Comparison of ENCODE assay signal across 1 cellular context in genomic region chr22:40346178-40347064, GRCh38.
A peak's percentile ranks its signal among the peaks of the same experiment; 100 is the strongest.
TF ChIP-seq lines count a peak whose summit lies in the region.

ADSL (plus strand) TSS chr22:40346500; CDS start chr22:40346559, 59 bp downstream.

TF ChIP-seq in HepG2, 621 proteins besides CTCF, POLR2A, EP300 and RAD21 (continued from another document and continues in another):
- no peak for TF ChIP-seq ZNF629 (CRISPR knock-in tag; conservative IDR thresholded peaks at IDR 0.05)
- 0 out of 2 replicates have a peak, but pooled peaks have one; percentile 70 for TF ChIP-seq HINFP (CRISPR knock-in tag; IDR thresholded peaks at IDR 0.05; ENCODE audit: low read depth)
- peak; percentile 89 for TF ChIP-seq ZFP36L1 (CRISPR knock-in tag; IDR thresholded peaks at IDR 0.05)
- TF ChIP-seq REXO4 (CRISPR knock-in tag; IDR thresholded peaks at IDR 0.05; ENCODE audit: borderline replicate concordance) = no peak
- TF ChIP-seq ZNF484 (CRISPR knock-in tag; IDR thresholded peaks at IDR 0.05; ENCODE audit: borderline replicate concordance, low read depth) = no peak
- TF ChIP-seq ZNF33B (CRISPR knock-in tag; IDR thresholded peaks at IDR 0.05) = peak; percentile 94
- TF ChIP-seq, protein P1, sequence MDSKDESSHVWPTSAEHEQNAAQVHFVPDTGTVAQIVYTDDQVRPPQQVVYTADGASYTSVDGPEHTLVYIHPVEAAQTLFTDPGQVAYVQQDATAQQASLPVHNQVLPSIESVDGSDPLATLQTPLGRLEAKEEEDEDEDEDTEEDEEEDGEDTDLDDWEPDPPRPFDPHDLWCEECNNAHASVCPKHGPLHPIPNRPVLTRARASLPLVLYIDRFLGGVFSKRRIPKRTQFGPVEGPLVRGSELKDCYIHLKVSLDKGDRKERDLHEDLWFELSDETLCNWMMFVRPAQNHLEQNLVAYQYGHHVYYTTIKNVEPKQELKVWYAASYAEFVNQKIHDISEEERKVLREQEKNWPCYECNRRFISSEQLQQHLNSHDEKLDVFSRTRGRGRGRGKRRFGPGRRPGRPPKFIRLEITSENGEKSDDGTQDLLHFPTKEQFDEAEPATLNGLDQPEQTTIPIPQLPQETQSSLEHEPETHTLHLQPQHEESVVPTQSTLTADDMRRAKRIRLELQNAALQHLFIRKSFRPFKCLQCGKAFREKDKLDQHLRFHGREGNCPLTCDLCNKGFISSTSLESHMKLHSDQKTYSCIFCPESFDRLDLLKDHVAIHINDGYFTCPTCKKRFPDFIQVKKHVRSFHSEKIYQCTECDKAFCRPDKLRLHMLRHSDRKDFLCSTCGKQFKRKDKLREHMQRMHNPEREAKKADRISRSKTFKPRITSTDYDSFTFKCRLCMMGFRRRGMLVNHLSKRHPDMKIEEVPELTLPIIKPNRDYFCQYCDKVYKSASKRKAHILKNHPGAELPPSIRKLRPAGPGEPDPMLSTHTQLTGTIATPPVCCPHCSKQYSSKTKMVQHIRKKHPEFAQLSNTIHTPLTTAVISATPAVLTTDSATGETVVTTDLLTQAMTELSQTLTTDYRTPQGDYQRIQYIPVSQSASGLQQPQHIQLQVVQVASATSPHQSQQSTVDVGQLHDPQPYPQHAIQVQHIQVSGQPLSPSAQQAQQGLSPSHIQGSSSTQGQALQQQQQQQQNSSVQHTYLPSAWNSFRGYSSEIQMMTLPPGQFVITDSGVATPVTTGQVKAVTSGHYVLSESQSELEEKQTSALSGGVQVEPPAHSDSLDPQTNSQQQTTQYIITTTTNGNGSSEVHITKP (CRISPR knock-in tag; IDR thresholded peaks at IDR 0.05; ENCODE audit: low read depth) = peak; percentile 98
- TF ChIP-seq THYN1 (CRISPR knock-in tag; IDR thresholded peaks at IDR 0.05; ENCODE audit: borderline replicate concordance, low read depth) = no peak
- no peak for TF ChIP-seq HNRNPK (IDR thresholded peaks at IDR 0.05; ENCODE audit: low read depth, low read length, poor library complexity, severe bottlenecking)
- peak; percentile 74 for TF ChIP-seq ZSCAN25 (CRISPR knock-in tag; IDR thresholded peaks at IDR 0.05)
- TF ChIP-seq, protein P2, sequence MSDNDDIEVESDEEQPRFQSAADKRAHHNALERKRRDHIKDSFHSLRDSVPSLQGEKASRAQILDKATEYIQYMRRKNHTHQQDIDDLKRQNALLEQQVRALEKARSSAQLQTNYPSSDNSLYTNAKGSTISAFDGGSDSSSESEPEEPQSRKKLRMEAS (IDR thresholded peaks at IDR 0.05) = peak; percentile 96
- TF ChIP-seq ZBTB2 (CRISPR knock-in tag; IDR thresholded peaks at IDR 0.05; ENCODE audit: low read depth) = no peak
- TF ChIP-seq RXRB (CRISPR knock-in tag; IDR thresholded peaks at IDR 0.05; ENCODE audit: borderline replicate concordance) = peak; percentile 63; the same call in 1 of the 2 replicates
- TF ChIP-seq TP53 (CRISPR knock-in tag; conservative IDR thresholded peaks at IDR 0.05) = peak; percentile 33; the same call in 1 of the 2 replicates
- TF ChIP-seq NFKB2 (CRISPR knock-in tag; IDR thresholded peaks at IDR 0.05; ENCODE audit: borderline replicate concordance) = peak; percentile 95; the same call in 1 of the 2 replicates
- TF ChIP-seq ZNF709 (CRISPR knock-in tag; IDR thresholded peaks at IDR 0.05) = peak; percentile 75; the same call in 1 of the 2 replicates
- TF ChIP-seq DMAP1 (CRISPR knock-in tag; IDR thresholded peaks at IDR 0.05) = peak; percentile 99
- TF ChIP-seq PLSCR1 (CRISPR knock-in tag; IDR thresholded peaks at IDR 0.05; ENCODE audit: borderline replicate concordance) = peak; percentile 60; the same call in 1 of the 2 replicates
- TF ChIP-seq, protein P3, sequence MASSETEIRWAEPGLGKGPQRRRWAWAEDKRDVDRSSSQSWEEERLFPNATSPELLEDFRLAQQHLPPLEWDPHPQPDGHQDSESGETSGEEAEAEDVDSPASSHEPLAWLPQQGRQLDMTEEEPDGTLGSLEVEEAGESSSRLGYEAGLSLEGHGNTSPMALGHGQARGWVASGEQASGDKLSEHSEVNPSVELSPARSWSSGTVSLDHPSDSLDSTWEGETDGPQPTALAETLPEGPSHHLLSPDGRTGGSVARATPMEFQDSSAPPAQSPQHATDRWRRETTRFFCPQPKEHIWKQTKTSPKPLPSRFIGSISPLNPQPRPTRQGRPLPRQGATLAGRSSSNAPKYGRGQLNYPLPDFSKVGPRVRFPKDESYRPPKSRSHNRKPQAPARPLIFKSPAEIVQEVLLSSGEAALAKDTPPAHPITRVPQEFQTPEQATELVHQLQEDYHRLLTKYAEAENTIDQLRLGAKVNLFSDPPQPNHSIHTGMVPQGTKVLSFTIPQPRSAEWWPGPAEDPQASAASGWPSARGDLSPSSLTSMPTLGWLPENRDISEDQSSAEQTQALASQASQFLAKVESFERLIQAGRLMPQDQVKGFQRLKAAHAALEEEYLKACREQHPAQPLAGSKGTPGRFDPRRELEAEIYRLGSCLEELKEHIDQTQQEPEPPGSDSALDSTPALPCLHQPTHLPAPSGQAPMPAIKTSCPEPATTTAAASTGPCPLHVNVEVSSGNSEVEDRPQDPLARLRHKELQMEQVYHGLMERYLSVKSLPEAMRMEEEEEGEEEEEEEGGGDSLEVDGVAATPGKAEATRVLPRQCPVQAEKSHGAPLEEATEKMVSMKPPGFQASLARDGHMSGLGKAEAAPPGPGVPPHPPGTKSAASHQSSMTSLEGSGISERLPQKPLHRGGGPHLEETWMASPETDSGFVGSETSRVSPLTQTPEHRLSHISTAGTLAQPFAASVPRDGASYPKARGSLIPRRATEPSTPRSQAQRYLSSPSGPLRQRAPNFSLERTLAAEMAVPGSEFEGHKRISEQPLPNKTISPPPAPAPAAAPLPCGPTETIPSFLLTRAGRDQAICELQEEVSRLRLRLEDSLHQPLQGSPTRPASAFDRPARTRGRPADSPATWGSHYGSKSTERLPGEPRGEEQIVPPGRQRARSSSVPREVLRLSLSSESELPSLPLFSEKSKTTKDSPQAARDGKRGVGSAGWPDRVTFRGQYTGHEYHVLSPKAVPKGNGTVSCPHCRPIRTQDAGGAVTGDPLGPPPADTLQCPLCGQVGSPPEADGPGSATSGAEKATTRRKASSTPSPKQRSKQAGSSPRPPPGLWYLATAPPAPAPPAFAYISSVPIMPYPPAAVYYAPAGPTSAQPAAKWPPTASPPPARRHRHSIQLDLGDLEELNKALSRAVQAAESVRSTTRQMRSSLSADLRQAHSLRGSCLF (CRISPR knock-in tag; IDR thresholded peaks at IDR 0.05; ENCODE audit: borderline replicate concordance) = no peak
- peak; percentile 96 for TF ChIP-seq MXD4 (CRISPR knock-in tag; IDR thresholded peaks at IDR 0.05)
- TF ChIP-seq, protein P4, sequence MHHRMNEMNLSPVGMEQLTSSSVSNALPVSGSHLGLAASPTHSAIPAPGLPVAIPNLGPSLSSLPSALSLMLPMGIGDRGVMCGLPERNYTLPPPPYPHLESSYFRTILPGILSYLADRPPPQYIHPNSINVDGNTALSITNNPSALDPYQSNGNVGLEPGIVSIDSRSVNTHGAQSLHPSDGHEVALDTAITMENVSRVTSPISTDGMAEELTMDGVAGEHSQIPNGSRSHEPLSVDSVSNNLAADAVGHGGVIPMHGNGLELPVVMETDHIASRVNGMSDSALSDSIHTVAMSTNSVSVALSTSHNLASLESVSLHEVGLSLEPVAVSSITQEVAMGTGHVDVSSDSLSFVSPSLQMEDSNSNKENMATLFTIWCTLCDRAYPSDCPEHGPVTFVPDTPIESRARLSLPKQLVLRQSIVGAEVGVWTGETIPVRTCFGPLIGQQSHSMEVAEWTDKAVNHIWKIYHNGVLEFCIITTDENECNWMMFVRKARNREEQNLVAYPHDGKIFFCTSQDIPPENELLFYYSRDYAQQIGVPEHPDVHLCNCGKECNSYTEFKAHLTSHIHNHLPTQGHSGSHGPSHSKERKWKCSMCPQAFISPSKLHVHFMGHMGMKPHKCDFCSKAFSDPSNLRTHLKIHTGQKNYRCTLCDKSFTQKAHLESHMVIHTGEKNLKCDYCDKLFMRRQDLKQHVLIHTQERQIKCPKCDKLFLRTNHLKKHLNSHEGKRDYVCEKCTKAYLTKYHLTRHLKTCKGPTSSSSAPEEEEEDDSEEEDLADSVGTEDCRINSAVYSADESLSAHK (CRISPR knock-in tag; IDR thresholded peaks at IDR 0.05; ENCODE audit: borderline replicate concordance) = no peak
- TF ChIP-seq ZNF557 (CRISPR knock-in tag; IDR thresholded peaks at IDR 0.05) = no peak
- TF ChIP-seq REPIN1 (CRISPR knock-in tag; IDR thresholded peaks at IDR 0.05; ENCODE audit: borderline replicate concordance, low read depth) = peak; percentile 90; the same call in 1 of the 2 replicates
- peak; percentile 63; the same call in 1 of the 2 replicates for TF ChIP-seq KLF9 (CRISPR knock-in tag; IDR thresholded peaks at IDR 0.05; ENCODE audit: low read depth)
- peak; percentile 84 for TF ChIP-seq YY1 (IDR thresholded peaks at IDR 0.05; ENCODE audit: insufficient read depth, insufficient replicate concordance, low read depth, low read length)
- TF ChIP-seq HOMEZ (CRISPR knock-in tag; IDR thresholded peaks at IDR 0.05; ENCODE audit: low read depth) = no peak
- peak; percentile 85 for TF ChIP-seq ZNF547 (CRISPR knock-in tag; IDR thresholded peaks at IDR 0.05)
- peak; percentile 93 for TF ChIP-seq THAP11 (CRISPR knock-in tag; IDR thresholded peaks at IDR 0.05)
- no peak; the same call in 1 of the 2 replicates for TF ChIP-seq NCOA2 (CRISPR knock-in tag; IDR thresholded peaks at IDR 0.05)
- TF ChIP-seq SETDB1 (CRISPR knock-in tag; IDR thresholded peaks at IDR 0.05; ENCODE audit: borderline replicate concordance) = no peak
- peak; percentile 91 for TF ChIP-seq ZBED4 (CRISPR knock-in tag; IDR thresholded peaks at IDR 0.05; ENCODE audit: borderline replicate concordance)
- TF ChIP-seq IKZF1 (IDR thresholded peaks at IDR 0.05) = no peak
- peak; percentile 93 for TF ChIP-seq SP2 (CRISPR knock-in tag; IDR thresholded peaks at IDR 0.05)
- peak; percentile 79; the same call in 1 of the 2 replicates for TF ChIP-seq MTERF4 (CRISPR knock-in tag; IDR thresholded peaks at IDR 0.05)
- TF ChIP-seq JUN (CRISPR knock-in tag; IDR thresholded peaks at IDR 0.05) = no peak; the same call in 1 of the 2 replicates
